ENCODE assay signal across 14 cellular contexts in genomic region chr6:49339096-49339495, GRCh38.
DNase-seq lines count a peak whose midpoint lies in the region; ATAC-seq and TF ChIP-seq lines count a peak whose summit lies in the region.
"Had no signal": no experiment of that assay in that cellular context is flagged by ENCODE, and none has a peak within 500 bp of the region (broad histone marks: within the 10 kb centered on the region; RNA-seq: fewer than 3 reads in every experiment).

No MANE protein-coding gene starts in this region.

- POLR2A ChIA-PET in WTC11 (lab: Charles Lee): no interaction called here

- H3K27me3 ChIP-seq in GM23338 (ENCODE audit: insufficient read depth): no peaks in the 10 kb centered on the region
- H3K27me3 ChIP-seq in HUES64 (ENCODE audit: insufficient read depth, low read length): no peaks in the 10 kb centered on the region
- H3K27me3 ChIP-seq in iPS DF 6.9 (ENCODE audit: control insufficient read depth, insufficient read depth, low read length): no peaks in the 10 kb centered on the region
- H3K27me3 ChIP-seq: BE2C had no signal

- CTCF ChIA-PET in WTC11 (lab: Charles Lee): no interaction called here

- H3F3A ChIP-seq in GM23338 (replicated peaks; ENCODE audit: low read depth): no peaks in the 10 kb centered on the region

- peaks cover 28% of the 10 kb centered on the region for H3K4me1 Mint-ChIP-seq in GM23338
- H3K4me1 Mint-ChIP-seq in WTC11: peaks cover 44% of the 10 kb centered on the region

- WGBS in HUES64: 67% methylated on average over 3 of the region's 3 CpGs
- WGBS in iPS DF 6.9 (ENCODE audit: insufficient coverage, insufficient read length): no CpG with 5 or more reads among the region's 3 CpGs

- ATAC-seq in GM23338 (peak; percentile 28), WTC11 (peak; percentile 68), GM18511 (IDR thresholded peaks at IDR 0.05; ENCODE audit: unreplicated experiment) (no peak)

- H3K27me3 Mint-ChIP-seq in GM23338 (ENCODE audit: insufficient read depth, low read depth, poor library complexity): peaks cover 7% of the 10 kb centered on the region
- H3K27me3 Mint-ChIP-seq in WTC11 (ENCODE audit: low read depth): peaks cover 4% of the 10 kb centered on the region; the same call in 1 of the 2 replicates
- H3K27me3 Mint-ChIP-seq: CD4-positive, alpha-beta T cell had no signal

- H3K27ac Mint-ChIP-seq in GM23338 (peak overlapping the region; percentile 85), WTC11 (peak overlapping the region; percentile 67)
- H3K27ac Mint-ChIP-seq: CD4-positive, alpha-beta T cell had no signal

- no peaks in the 10 kb centered on the region for H4K20me1 ChIP-seq in GM23338 (replicated peaks; ENCODE audit: insufficient read depth)

- H3K4me1 ChIP-seq in GM23338 (ENCODE audit: insufficient read depth) (peaks cover 12% of the 10 kb centered on the region; the same call in 1 of the 2 replicates), HUES64 (ENCODE audit: insufficient read depth, low read length) (peaks cover 22% of the 10 kb centered on the region; the same call in 1 of the 2 replicates), iPS DF 6.9 (ENCODE audit: control insufficient read depth, insufficient read depth, low read length) (peaks cover 6% of the 10 kb centered on the region; the same call in 1 of the 2 replicates)

- H3K9me3 Mint-ChIP-seq in GM23338 (peaks cover 59% of the 10 kb centered on the region), WTC11 (peaks cover 58% of the 10 kb centered on the region)
- H3K9me3 Mint-ChIP-seq: CD4-positive, alpha-beta T cell had no signal

- H3K27ac ChIP-seq in GM23338 (ENCODE audit: low read depth) (peak overlapping the region; percentile 53), HUES64 (ENCODE audit: low read depth, low read length) (peak overlapping the region; percentile 64; the same call in 1 of the 2 replicates), iPS DF 6.9 (ENCODE audit: low read length) (no peak overlapping the region)
- H3K27ac ChIP-seq: KMS-11 had no signal

- H3K36me3 ChIP-seq in GM23338 (ENCODE audit: insufficient read depth): no peaks in the 10 kb centered on the region; the same call in 1 of the 2 replicates
- H3K36me3 ChIP-seq in HUES64 (ENCODE audit: insufficient read depth, low read length): no peaks in the 10 kb centered on the region; the same call in 1 of the 2 replicates
- no peaks in the 10 kb centered on the region; the same call in 1 of the 2 replicates for H3K36me3 ChIP-seq in iPS DF 6.9 (ENCODE audit: control insufficient read depth, insufficient read depth, low read length)
- H3K36me3 ChIP-seq: BE2C had no signal

- peak; percentile 72 for DNase-seq in GM23338 (ENCODE audit: low spot score)
- DNase-seq in WTC11 (ENCODE audit: low spot score): peak; percentile 8
- DNase-seq in iPS DF 6.9 (ENCODE audit: low read depth, low spot score): peak; percentile 35
- no peak for DNase-seq in CD1c-positive myeloid dendritic cell (ENCODE audit: extremely low spot score)
- DNase-seq in kidney tubule cell (ENCODE audit: low spot score): no peak
- DNase-seq: BE2C; C1 segment of cervical spinal cord; Caco-2; CD4-positive, alpha-beta T cell; GDM1; H7 had no signal

- TF ChIP-seq CTCF in GM23338 (conservative IDR thresholded peaks at IDR 0.05; ENCODE audit: low read depth in 2 of 2) (no peak), WTC11 (IDR thresholded peaks at IDR 0.05) (no peak)

- H3K9me3 ChIP-seq in HUES64 (ENCODE audit: insufficient read depth, low read depth, low read length) (peaks cover 20% of the 10 kb centered on the region), iPS DF 6.9 (ENCODE audit: control insufficient read depth, insufficient read depth, low read length) (no peaks in the 10 kb centered on the region)
- H3K9me3 ChIP-seq: BE2C had no signal

- peaks cover 68% of the 10 kb centered on the region for H3K36me3 Mint-ChIP-seq in GM23338 (ENCODE audit: low read depth)
- peaks cover 62% of the 10 kb centered on the region for H3K36me3 Mint-ChIP-seq in WTC11

- peaks cover 7% of the 10 kb centered on the region; the same call in 1 of the 2 replicates for H3K9me2 ChIP-seq in GM23338 (ENCODE audit: insufficient read depth)

- H2AFZ ChIP-seq in GM23338: no peak overlapping the region

- no peak overlapping the region for H3K4me3 ChIP-seq in GM23338
- no peak overlapping the region for H3K4me3 ChIP-seq in HUES64 (ENCODE audit: low read length)
- H3K4me3 ChIP-seq in iPS DF 6.9 (ENCODE audit: low read length): no peak overlapping the region

- H3K79me2 ChIP-seq in GM23338 (replicated peaks; ENCODE audit: insufficient read depth): no peaks in the 10 kb centered on the region

- H3K4me2 ChIP-seq in GM23338: no peak overlapping the region
- H3K4me2 ChIP-seq: KMS-11 had no signal

- H3K4me3 Mint-ChIP-seq in GM23338: no peak overlapping the region
- H3K4me3 Mint-ChIP-seq in WTC11: no peak overlapping the region
- H3K4me3 Mint-ChIP-seq: CD4-positive, alpha-beta T cell had no signal

- no peak overlapping the region for H3K9ac ChIP-seq in HUES64 (ENCODE audit: low read depth, low read length)
- H3K9ac ChIP-seq: KMS-11 had no signal

TF ChIP-seq in WTC11, 78 proteins besides CTCF, POLR2A, EP300 and RAD21:
- TF ChIP-seq MYBL2 (CRISPR knock-in tag; IDR thresholded peaks at IDR 0.05) (no peak), CREM (CRISPR knock-in tag; IDR thresholded peaks at IDR 0.05) (no peak), ZNF423 (CRISPR knock-in tag; IDR thresholded peaks at IDR 0.05) (peak; percentile 25; the same call in 1 of the 2 replicates), FOXK1 (CRISPR knock-in tag; IDR thresholded peaks at IDR 0.05) (0 out of 2 replicates have a peak, but pooled peaks have one; percentile 15), E2F4 (CRISPR knock-in tag; IDR thresholded peaks at IDR 0.05; ENCODE audit: borderline replicate concordance, low read depth) (no peak), USF2 (CRISPR knock-in tag; IDR thresholded peaks at IDR 0.05) (peak; percentile 74), ZNF138 (CRISPR knock-in tag; conservative IDR thresholded peaks at IDR 0.05) (no peak), USF1 (CRISPR knock-in tag; IDR thresholded peaks at IDR 0.05) (peak; percentile 55; the same call in 1 of the 2 replicates), MAX (CRISPR knock-in tag; IDR thresholded peaks at IDR 0.05) (peak; percentile 73; the same call in 1 of the 2 replicates), SMAD4 (CRISPR knock-in tag; IDR thresholded peaks at IDR 0.05) (no peak)
TF ChIP-seq in WTC11: peak in this region for 5.

Comparison
In these comparisons a context has a peak if more than half of its experiments do, and no peak if none do; other contexts are left out.
1. DNase-seq: peak in GM23338 (single experiment), WTC11 (single experiment) and iPS DF 6.9 (single experiment); none in CD1c-positive myeloid dendritic cell (single experiment) and kidney tubule cell (single experiment).